In the genomic region with DNA sequence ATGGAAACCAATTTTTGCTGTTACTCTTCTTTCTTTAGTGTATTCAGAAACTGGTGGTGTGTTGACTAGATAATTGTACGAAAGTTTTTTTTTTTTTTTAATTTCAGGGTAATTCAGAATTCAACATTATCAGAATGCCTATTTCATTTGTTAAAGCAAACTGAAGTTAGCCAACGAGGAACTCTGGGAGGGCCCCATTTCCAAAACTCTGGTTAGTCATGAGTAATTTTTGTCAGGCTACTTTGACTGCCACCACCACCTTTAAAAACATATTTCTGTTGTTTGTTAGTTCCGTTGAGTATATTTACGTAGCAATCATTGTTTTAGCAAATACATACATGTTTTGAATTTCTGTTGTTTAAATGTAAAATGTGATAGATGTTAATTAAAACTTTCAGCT, we compare ENCODE assay signal across 8 cellular contexts. TPM values are rescaled to one million over a fixed set of nuclear protein-coding genes. Genes with fewer than 3 reads are reported as not detected.
DNase-seq lines count a peak whose midpoint lies in the region; ATAC-seq and TF ChIP-seq lines count a peak whose summit lies in the region.

No MANE protein-coding gene starts in this region.

- no peak for ATAC-seq in naive thymus-derived CD8-positive, alpha-beta T cell
- no peak for ATAC-seq in HG02798 (IDR thresholded peaks at IDR 0.05; ENCODE audit: poor library complexity, unreplicated experiment)
- ATAC-seq in GM18907 (IDR thresholded peaks at IDR 0.05; ENCODE audit: unreplicated experiment): no peak

- H3K9me3 Mint-ChIP-seq in CD14-positive monocyte: no peaks in the 10 kb centered on the region
- no peaks in the 10 kb centered on the region for H3K9me3 Mint-ChIP-seq in naive thymus-derived CD8-positive, alpha-beta T cell

- peaks cover 22 to 26% of the 10 kb centered on the region in 2 donors for H3K36me3 Mint-ChIP-seq in CD14-positive monocyte
- peaks cover 5 to 32% (median 13%) of the 10 kb centered on the region in 3 donors for H3K36me3 Mint-ChIP-seq in naive thymus-derived CD8-positive, alpha-beta T cell

- intact Hi-C loops in CD14-positive monocyte (cut with micrococcal nuclease): loop anchor here (5.0 to 10.0 kb wide), 3 partner anchors 72 to 212 kb away; no protein-coding TSS in a partner anchor

- no peak for DNase-seq in CD14-positive monocyte (ENCODE audit: low spot score)
- DNase-seq in M059J (ENCODE audit: low read depth): peak; percentile 39
- DNase-seq in coronary artery (ENCODE audit: low spot score): no peak
- DNase-seq in naive thymus-derived CD8-positive, alpha-beta T cell: no peak
- no peak for DNase-seq in stimulated activated naive CD4-positive, alpha-beta T cell treated with Interleukin-2 at 50 U/mL for 16 hours (lab: John Stamatoyannopoulos, UW)
- no peak for DNase-seq in NCI-H2227 (lab: John Stamatoyannopoulos, UW; ENCODE audit: unreplicated experiment)

- TF ChIP-seq CTCF in CD14-positive monocyte (IDR thresholded peaks at IDR 0.05): no peak
- no peak for TF ChIP-seq CTCF in coronary artery (IDR thresholded peaks at IDR 0.05)

- peak overlapping the region; percentile 96 to 98 for H3K4me3 Mint-ChIP-seq in CD14-positive monocyte
- H3K4me3 Mint-ChIP-seq in naive thymus-derived CD8-positive, alpha-beta T cell: peak overlapping the region; percentile 96 to 98 (median 97)

- H3K27ac ChIP-seq in coronary artery: peak overlapping the region in 1 of 2 donors; percentile 65

- peaks cover 38% of the 10 kb centered on the region for H3K4me1 Mint-ChIP-seq in CD14-positive monocyte
- peaks cover 25 to 79% (median 62%) of the 10 kb centered on the region in 4 donors for H3K4me1 Mint-ChIP-seq in naive thymus-derived CD8-positive, alpha-beta T cell

- peaks cover 0 to 6% (median 0%) of the 10 kb centered on the region in 3 donors for H3K27me3 Mint-ChIP-seq in CD14-positive monocyte (ENCODE audit: low read depth in 3 of 3)
- H3K27me3 Mint-ChIP-seq in naive thymus-derived CD8-positive, alpha-beta T cell: no peaks in the 10 kb centered on the region

- H3K27ac Mint-ChIP-seq in CD14-positive monocyte: peak overlapping the region in 6 of 7 donors; percentile 60 to 89 (median 76)
- H3K27ac Mint-ChIP-seq in naive thymus-derived CD8-positive, alpha-beta T cell: peak overlapping the region; percentile 93 to 98 (median 96)

- peak overlapping the region; percentile 96 for H3K4me3 ChIP-seq in coronary artery

- POLR2A ChIA-PET in naive thymus-derived CD8-positive, alpha-beta T cell (lab: Charles Lee): interaction anchor here (0.9 to 3.2 kb wide), 13 partner anchors 11 to 216 kb away, joined by 3 to 32 read pairs (median 5); a partner anchor contains a TSS

RNA-seq across cellular contexts. Expression of a gene that starts 0.8 kb away (rescaled TPM):
- under 1 TPM; 0.49 to 0.71 TPM for polyA plus RNA-seq in CD14-positive monocyte
- 16.4 and 20.6 TPM in 2 replicates for total RNA-seq in M059J (2014; rRNA removed; shearing (Covaris generic))
- total RNA-seq in naive thymus-derived CD8-positive, alpha-beta T cell: 10 to 100 TPM; 41.2 to 45.0 TPM
- 1 to 10 TPM in 2 of 3 donors, under 1 TPM in 1; 0.19 to 2.6 (median 1.1) TPM for polyA plus RNA-seq in naive thymus-derived CD8-positive, alpha-beta T cell

RNA-seq across cellular contexts. Expression of a gene that starts 18.0 kb away (rescaled TPM):
- 1 to 10 TPM; 3.5 to 5.9 TPM for polyA plus RNA-seq in CD14-positive monocyte
- total RNA-seq in M059J (2014; rRNA removed; shearing (Covaris generic)): 1.9 and 7.8 TPM in 2 replicates
- 10 to 100 TPM; 13.9 TPM for total RNA-seq in naive thymus-derived CD8-positive, alpha-beta T cell
- 10 to 100 TPM in 2 of 3 donors, 1 to 10 TPM in 1; 6.0 to 13.2 (median 11.5) TPM for polyA plus RNA-seq in naive thymus-derived CD8-positive, alpha-beta T cell
